Comparison of ENCODE assay signal across 8 cellular contexts in the genomic region with DNA sequence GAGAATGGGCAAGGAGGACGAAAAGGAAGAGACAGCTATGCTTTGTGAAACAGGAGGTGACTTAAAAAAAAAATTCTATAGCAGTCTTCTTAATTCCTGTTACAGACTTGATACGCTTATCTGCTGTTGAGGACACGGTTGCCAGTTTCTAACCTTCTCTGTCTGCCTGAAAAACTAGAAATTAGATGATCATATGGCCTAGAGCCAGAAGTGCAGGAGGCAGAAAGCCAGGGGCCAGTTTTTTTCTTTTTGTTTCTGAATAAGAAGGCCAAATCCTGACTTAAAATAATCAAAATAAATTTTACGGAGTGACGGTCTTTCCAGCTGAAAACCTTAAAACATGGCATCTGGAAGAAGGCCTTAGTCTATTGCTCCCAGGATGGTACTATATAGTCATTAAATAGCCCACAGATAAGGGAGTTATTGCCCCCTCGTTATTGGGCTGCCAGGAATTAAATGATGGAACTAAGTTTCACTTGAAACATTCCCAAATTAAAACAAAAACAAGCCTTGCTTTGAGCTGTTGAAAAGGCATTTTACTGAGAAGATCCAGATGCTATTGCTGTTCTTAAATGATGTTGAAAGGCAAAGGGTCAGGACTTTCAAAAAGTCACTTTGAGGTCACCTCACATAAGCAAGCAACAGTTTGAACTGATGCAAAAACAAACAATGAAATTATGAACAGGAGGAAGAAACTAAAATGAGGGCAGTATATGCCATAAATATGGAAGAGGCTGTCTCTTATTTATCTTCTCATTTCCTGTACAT. TPM values are rescaled to one million over a fixed set of nuclear protein-coding genes. Genes with fewer than 3 reads are reported as not detected.
DNase-seq lines count a peak whose midpoint lies in the region; ATAC-seq, FAIRE-seq and TF ChIP-seq lines count a peak whose summit lies in the region.

No MANE protein-coding gene starts in this region.

- FAIRE-seq in kidney (lab: Jason Lieb, UNC) = no peak

- H3K4me3 ChIP-seq in adrenal gland (peak overlapping the region in 1 of 4 donors; percentile 93), kidney (ENCODE audit: low read length in 2 of 2) (peak overlapping the region; percentile 55 to 70), thoracic aorta (peak overlapping the region; percentile 90)

- no peak for ATAC-seq in thoracic aorta (ENCODE audit: insufficient number of reproducible peaks, low FRiP score, low read depth)
- no peak for ATAC-seq in HG02981 (IDR thresholded peaks at IDR 0.05; ENCODE audit: unreplicated experiment)
- ATAC-seq in HG03097 (IDR thresholded peaks at IDR 0.05; ENCODE audit: low FRiP score, unreplicated experiment) = no peak

- H3K36me3 ChIP-seq in adrenal gland (replicated peaks in 1 of 2) = peaks cover 0 to 3% of the 10 kb centered on the region in 2 donors
- peaks cover 0 to 4% of the 10 kb centered on the region in 2 donors for H3K36me3 ChIP-seq in kidney (ENCODE audit: control insufficient read depth in 1 of 2, insufficient read depth in 2 of 2, low read length in 2 of 2)
- no peaks in the 10 kb centered on the region for H3K36me3 ChIP-seq in thoracic aorta

- H3K27me3 ChIP-seq in adrenal gland (no peaks in the 10 kb centered on the region), thoracic aorta (replicated peaks; ENCODE audit: insufficient read depth) (no peaks in the 10 kb centered on the region)

- POLR2A ChIA-PET in activated CD4-positive, alpha-beta memory T cell treated with anti-CD3 and anti-CD28 coated beads for 36 hours (lab: Charles Lee) = no interaction called here
- POLR2A ChIA-PET in activated CD4-positive, alpha-beta memory T cell treated with anti-CD3 and anti-CD28 coated beads, Interleukin-2, amount 10 ng/mL, durations not matched to agents 7 days and 5 days (lab: Charles Lee) = interaction anchor here (0.7 kb wide), 1 partner anchor 77 kb away, joined by 3 read pairs; no protein-coding TSS in a partner anchor

- no peak for DNase-seq in activated CD4-positive, alpha-beta memory T cell treated with anti-CD3 and anti-CD28 coated beads for 36 hours
- no peak for DNase-seq in activated CD4-positive, alpha-beta memory T cell treated with anti-CD3 and anti-CD28 coated beads, Interleukin-2, amount 10 ng/mL, durations not matched to agents 7 days and 5 days
- peak in 5 of 7 donors; percentile 33 to 72 (median 46) for DNase-seq in adrenal gland
- no peak for DNase-seq in kidney
- no peak for DNase-seq in thoracic aorta (ENCODE audit: low spot score)
- no peak for DNase-seq in hippocampal formation (lab: John Stamatoyannopoulos, UW)

- H3K9ac ChIP-seq in kidney (ENCODE audit: low read length in 2 of 2) = peak overlapping the region in 1 of 2 donors; percentile 64

- TF ChIP-seq CTCF in adrenal gland (IDR thresholded peaks at IDR 0.05) = no peak
- TF ChIP-seq CTCF in kidney (IDR thresholded peaks at IDR 0.05; ENCODE audit: borderline replicate concordance, extremely low read depth, insufficient read depth) = no peak
- TF ChIP-seq CTCF in thoracic aorta (IDR thresholded peaks at IDR 0.05) = no peak

- no peak overlapping the region for H3K27ac Mint-ChIP-seq in activated CD4-positive, alpha-beta memory T cell treated with anti-CD3 and anti-CD28 coated beads for 36 hours
- H3K27ac Mint-ChIP-seq in activated CD4-positive, alpha-beta memory T cell treated with anti-CD3 and anti-CD28 coated beads, Interleukin-2, amount 10 ng/mL, durations not matched to agents 7 days and 5 days = no peak overlapping the region

- H3K9me3 ChIP-seq in adrenal gland (replicated peaks in 1 of 3) (no peaks in the 10 kb centered on the region), kidney (ENCODE audit: control insufficient read depth in 1 of 2, low read length in 2 of 2) (no peaks in the 10 kb centered on the region), thoracic aorta (no peaks in the 10 kb centered on the region)

- CTCF ChIA-PET in activated CD4-positive, alpha-beta memory T cell treated with anti-CD3 and anti-CD28 coated beads for 36 hours (lab: Charles Lee) = no interaction called here
- CTCF ChIA-PET in activated CD4-positive, alpha-beta memory T cell treated with anti-CD3 and anti-CD28 coated beads, Interleukin-2, amount 10 ng/mL, durations not matched to agents 7 days and 5 days (lab: Charles Lee) = no interaction called here

- H3K36me3 Mint-ChIP-seq in activated CD4-positive, alpha-beta memory T cell treated with anti-CD3 and anti-CD28 coated beads for 36 hours = peaks cover 1% of the 10 kb centered on the region
- peaks cover 13% of the 10 kb centered on the region for H3K36me3 Mint-ChIP-seq in activated CD4-positive, alpha-beta memory T cell treated with anti-CD3 and anti-CD28 coated beads, Interleukin-2, amount 10 ng/mL, durations not matched to agents 7 days and 5 days (ENCODE audit: low read depth)

- WGBS in adrenal gland, 4 donors = 11 to 21% (median 18%) methylated on average over 6 of the region's 6 CpGs

- peaks cover 23% of the 10 kb centered on the region for H3K4me1 Mint-ChIP-seq in activated CD4-positive, alpha-beta memory T cell treated with anti-CD3 and anti-CD28 coated beads for 36 hours (ENCODE audit: low read depth)
- H3K4me1 Mint-ChIP-seq in activated CD4-positive, alpha-beta memory T cell treated with anti-CD3 and anti-CD28 coated beads, Interleukin-2, amount 10 ng/mL, durations not matched to agents 7 days and 5 days = peaks cover 32% of the 10 kb centered on the region

- intact Hi-C loops in activated CD4-positive, alpha-beta memory T cell treated with anti-CD3 and anti-CD28 coated beads for 36 hours (cut with micrococcal nuclease) = loop anchor here (2.0 to 5.0 kb wide), 2 partner anchors 139 to 205 kb away; a partner anchor contains a TSS
- intact Hi-C loops in adrenal gland (cut with DNase I) (no loop called here), kidney (cut with DNase I) (no loop called here)

- H3K27ac ChIP-seq in adrenal gland (peak overlapping the region; percentile 26 to 75 (median 58)), kidney (ENCODE audit: low read depth in 2 of 2, low read length in 2 of 2) (no peak overlapping the region), thoracic aorta (peak overlapping the region; percentile 36 to 91)

- H3K9me3 Mint-ChIP-seq in activated CD4-positive, alpha-beta memory T cell treated with anti-CD3 and anti-CD28 coated beads for 36 hours = no peaks in the 10 kb centered on the region
- H3K9me3 Mint-ChIP-seq in activated CD4-positive, alpha-beta memory T cell treated with anti-CD3 and anti-CD28 coated beads, Interleukin-2, amount 10 ng/mL, durations not matched to agents 7 days and 5 days = no peaks in the 10 kb centered on the region

- peak overlapping the region; percentile 76 for H3K4me3 Mint-ChIP-seq in activated CD4-positive, alpha-beta memory T cell treated with anti-CD3 and anti-CD28 coated beads for 36 hours
- no peak overlapping the region for H3K4me3 Mint-ChIP-seq in activated CD4-positive, alpha-beta memory T cell treated with anti-CD3 and anti-CD28 coated beads, Interleukin-2, amount 10 ng/mL, durations not matched to agents 7 days and 5 days

- peaks cover 21 to 30% of the 10 kb centered on the region in 2 donors for H3K4me1 ChIP-seq in adrenal gland (replicated peaks in 1 of 2)
- peaks cover 5 to 14% of the 10 kb centered on the region in 2 donors for H3K4me1 ChIP-seq in kidney (ENCODE audit: control insufficient read depth in 1 of 2, insufficient read depth in 1 of 2, low read depth in 1 of 2, low read length in 2 of 2)
- peaks cover 26 to 37% of the 10 kb centered on the region in 2 donors for H3K4me1 ChIP-seq in thoracic aorta (ENCODE audit: control insufficient read depth in 1 of 2, low read depth in 2 of 2)

- H3K27me3 Mint-ChIP-seq in activated CD4-positive, alpha-beta memory T cell treated with anti-CD3 and anti-CD28 coated beads for 36 hours = no peaks in the 10 kb centered on the region
- H3K27me3 Mint-ChIP-seq in activated CD4-positive, alpha-beta memory T cell treated with anti-CD3 and anti-CD28 coated beads, Interleukin-2, amount 10 ng/mL, durations not matched to agents 7 days and 5 days = no peaks in the 10 kb centered on the region

- TF ChIP-seq POLR2A in adrenal gland (IDR thresholded peaks at IDR 0.05) = no peak

RNA-seq across cellular contexts. Expression of a gene that starts 1.9 kb away (rescaled TPM):
- 10 to 100 TPM; 14.3 to 15.0 TPM for total RNA-seq in activated CD4-positive, alpha-beta memory T cell treated with anti-CD3 and anti-CD28 coated beads for 36 hours
- total RNA-seq in activated CD4-positive, alpha-beta memory T cell treated with anti-CD3 and anti-CD28 coated beads, Interleukin-2, amount 10 ng/mL, durations not matched to agents 7 days and 5 days = 10 to 100 TPM; 14.3 to 15.0 TPM
- total RNA-seq in adrenal gland (10 to 100 TPM in 6 of 8 donors, 1 to 10 TPM in 2; 7.2 to 18.3 (median 12.1) TPM), kidney (16.4 TPM), thoracic aorta (10 to 100 TPM in 1 of 2 donors, 1 to 10 TPM in 1; 6.6 to 18.6 TPM)
- polyA plus RNA-seq in adrenal gland (10 to 100 TPM; 12.5 to 16.2 (median 14.5) TPM), kidney (ENCODE audit: insufficient read depth, low read depth, low replicate concordance) (6.3 TPM)

RNA-seq across cellular contexts. Expression of a gene that starts 29.7 kb away (rescaled TPM):
- 10 to 100 TPM; 56.1 to 57.1 TPM for total RNA-seq in activated CD4-positive, alpha-beta memory T cell treated with anti-CD3 and anti-CD28 coated beads for 36 hours
- total RNA-seq in activated CD4-positive, alpha-beta memory T cell treated with anti-CD3 and anti-CD28 coated beads, Interleukin-2, amount 10 ng/mL, durations not matched to agents 7 days and 5 days = 10 to 100 TPM; 43.8 to 45.7 TPM
- total RNA-seq in adrenal gland = 10 to 100 TPM; 10.9 to 45.3 (median 26.1) TPM
- 10 to 100 TPM in 2 of 3 donors, 1 to 10 TPM in 1; 9.6 to 28.6 (median 10.5) TPM for polyA plus RNA-seq in adrenal gland
- total RNA-seq in kidney = 21.5 TPM
- polyA plus RNA-seq in kidney (ENCODE audit: insufficient read depth, low read depth, low replicate concordance) = 7.9 TPM
- total RNA-seq in thoracic aorta = 10 to 100 TPM in 1 of 2 donors, 1 to 10 TPM in 1; 4.6 to 17.0 TPM

Comparison
In these comparisons a context has a peak if more than half of its experiments do, and no peak if none do; other contexts are left out.
1. DNase-seq: peak in adrenal gland (5 of 7); none in activated CD4-positive, alpha-beta memory T cell treated with anti-CD3 and anti-CD28 coated beads for 36 hours (single experiment), activated CD4-positive, alpha-beta memory T cell treated with anti-CD3 and anti-CD28 coated beads, Interleukin-2, amount 10 ng/mL, durations not matched to agents 7 days and 5 days (single experiment), kidney (single experiment), thoracic aorta (single experiment) and hippocampal formation (0 of 2).
2. H3K27ac ChIP-seq: peak in adrenal gland (5 of 5) and thoracic aorta (2 of 2); none in kidney (0 of 2).